In the genomic region with DNA sequence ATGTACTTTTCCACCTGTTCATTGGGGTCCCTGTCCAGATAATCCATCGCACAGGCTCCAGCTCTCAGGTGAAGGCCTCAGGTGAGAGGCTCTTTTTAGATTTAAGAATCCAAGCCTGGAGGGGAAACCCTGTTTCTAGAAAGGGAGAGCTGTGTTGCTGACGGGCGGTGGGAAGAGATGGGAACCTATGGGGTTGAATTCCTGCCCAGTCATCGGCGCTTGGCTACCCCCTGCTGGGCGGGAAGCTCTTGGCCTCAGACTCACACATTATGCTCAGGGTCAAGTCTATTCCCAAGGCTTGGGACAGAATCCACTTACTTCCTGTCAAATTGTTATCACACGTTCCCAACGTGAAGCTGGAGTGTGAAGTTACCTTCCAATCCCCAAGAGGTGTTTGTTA, we compare ENCODE assay signal across 8 cellular contexts.
DNase-seq lines count a peak whose midpoint lies in the region; ATAC-seq and TF ChIP-seq lines count a peak whose summit lies in the region.

No MANE protein-coding gene starts in this region.

- ATAC-seq in Right ventricle myocardium inferior (peak; percentile 34), HG03378 (IDR thresholded peaks at IDR 0.05; ENCODE audit: unreplicated experiment) (no peak)

- WGBS in hepatocyte (ENCODE audit: low lambda C conversion rate, missing lambda C conversion rate), result 17% methylated on average over 8 of the region's 8 CpGs

- peak overlapping the region; percentile 76 for H3K4me3 Mint-ChIP-seq in type B pancreatic cell

- intact Hi-C loops in Right ventricle myocardium inferior (cut with DNase I), result no loop called here

- H2AFZ ChIP-seq in hepatocyte, result no peak overlapping the region

- H3K27ac Mint-ChIP-seq in type B pancreatic cell, result peak overlapping the region; percentile 27

- H3K4me3 ChIP-seq in right atrium auricular region, result no peak overlapping the region
- no peak overlapping the region for H3K4me3 ChIP-seq in hepatocyte

- H3K9me3 Mint-ChIP-seq in type B pancreatic cell, result peaks cover 4% of the 10 kb centered on the region

- H3K27me3 Mint-ChIP-seq in type B pancreatic cell, result peaks cover 10% of the 10 kb centered on the region

- TF ChIP-seq CTCF in right atrium auricular region (IDR thresholded peaks at IDR 0.05), result no peak
- TF ChIP-seq CTCF in hepatocyte (IDR thresholded peaks at IDR 0.05; ENCODE audit: poor library complexity), result peak; percentile 73
- TF ChIP-seq CTCF in type B pancreatic cell (conservative IDR thresholded peaks at IDR 0.05), result peak; percentile 76

- in situ Hi-C loops in SK-MEL-5 (cut with HindIII; ENCODE audit: low pct_unique_long_range_greater_than_20kb, low sequenced_read_pairs), result no loop called here

- H3K4me1 Mint-ChIP-seq in type B pancreatic cell (ENCODE audit: unreplicated experiment), result peaks cover 25% of the 10 kb centered on the region

- peak overlapping the region; percentile 1 for H3K4me2 ChIP-seq in hepatocyte

- H3K9me2 ChIP-seq in hepatocyte (replicated peaks; ENCODE audit: insufficient read depth), result no peaks in the 10 kb centered on the region

- peaks cover 3% of the 10 kb centered on the region for H3K36me3 Mint-ChIP-seq in type B pancreatic cell

- H3K9me3 ChIP-seq in right atrium auricular region, result no peaks in the 10 kb centered on the region
- H3K9me3 ChIP-seq in hepatocyte (ENCODE audit: low read depth), result no peaks in the 10 kb centered on the region

- H3K4me1 ChIP-seq in right atrium auricular region (no peaks in the 10 kb centered on the region), hepatocyte (ENCODE audit: insufficient read depth) (no peaks in the 10 kb centered on the region)

- H3K27ac ChIP-seq in right atrium auricular region (no peak overlapping the region), hepatocyte (peak overlapping the region; percentile 58)

- H3K36me3 ChIP-seq in right atrium auricular region, result no peaks in the 10 kb centered on the region
- H3K36me3 ChIP-seq in hepatocyte (replicated peaks; ENCODE audit: insufficient read depth, low read depth), result no peaks in the 10 kb centered on the region

- no peaks in the 10 kb centered on the region for H3K79me2 ChIP-seq in hepatocyte

- DNase-seq in Right ventricle myocardium inferior (ENCODE audit: missing footprints), result peak; percentile 21
- no peak for DNase-seq in right atrium auricular region (ENCODE audit: low spot score)
- DNase-seq in SK-MEL-5 (ENCODE audit: low read depth, low spot score), result peak; percentile 92
- DNase-seq in hepatocyte (ENCODE audit: low spot score), result peak; percentile 86
- DNase-seq in type B pancreatic cell (ENCODE audit: extremely low spot score, unreplicated experiment), result peak; percentile 75
- no peak for DNase-seq in DMS114 treated with DMSO at 0.1 percent for 48 hours (lab: John Stamatoyannopoulos, UW; ENCODE audit: unreplicated experiment)
- DNase-seq in NCI-H774 (lab: John Stamatoyannopoulos, UW), result no peak

- H3K27me3 ChIP-seq in right atrium auricular region, result no peaks in the 10 kb centered on the region
- no peaks in the 10 kb centered on the region for H3K27me3 ChIP-seq in hepatocyte

- H4K20me1 ChIP-seq in hepatocyte (ENCODE audit: insufficient read depth, poor library complexity, severe bottlenecking), result no peaks in the 10 kb centered on the region

Comparison
In these comparisons a context has a peak if more than half of its experiments do, and no peak if none do; other contexts are left out.
1. DNase-seq: peak in Right ventricle myocardium inferior (single experiment), SK-MEL-5 (single experiment), hepatocyte (single experiment) and type B pancreatic cell (single experiment); none in right atrium auricular region (single experiment), DMS114 treated with DMSO at 0.1 percent for 48 hours (single experiment) and NCI-H774 (single experiment).
2. CTCF ChIP-seq: peak in hepatocyte (single experiment) and type B pancreatic cell (single experiment); none in right atrium auricular region (0 of 2).